Comparison of ENCODE assay signal across 8 cellular contexts in the genomic region with DNA sequence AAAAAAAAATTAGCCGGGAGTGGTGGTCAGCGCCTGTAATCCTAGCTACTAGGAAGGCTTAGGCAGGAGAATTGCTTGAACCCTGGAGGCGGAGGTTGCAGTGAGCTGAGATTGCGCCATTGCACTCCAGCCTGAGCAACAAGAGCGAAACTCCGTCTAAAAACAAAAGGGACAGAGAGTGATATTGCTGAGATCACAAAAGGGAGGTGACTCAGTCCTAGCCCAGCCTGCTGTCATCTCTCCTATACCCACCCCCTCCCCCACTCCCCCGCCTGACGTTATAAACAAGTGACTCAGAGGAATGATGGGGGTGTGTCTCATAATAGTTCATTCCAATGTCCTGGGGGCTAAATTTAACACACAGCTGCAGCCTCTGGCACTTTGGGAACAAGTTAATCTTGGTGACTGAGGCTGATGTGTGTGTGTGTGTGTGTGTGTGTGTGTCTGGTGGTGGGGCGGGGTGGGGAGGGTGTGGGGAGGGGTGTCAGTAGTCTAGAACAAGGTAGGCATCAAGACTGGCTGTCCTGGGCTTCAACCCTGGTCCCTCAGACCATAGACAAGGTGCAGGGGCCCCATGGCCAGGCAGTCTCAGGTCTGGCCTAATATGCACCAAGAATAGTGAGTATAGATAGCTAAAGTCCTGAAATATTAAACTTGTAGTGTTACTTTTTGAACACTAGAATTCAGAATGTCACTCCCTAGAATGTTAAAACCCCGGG. TPM values are rescaled to one million over a fixed set of nuclear protein-coding genes. Genes with fewer than 3 reads are reported as not detected.
DNase-seq lines count a peak whose midpoint lies in the region; ATAC-seq and TF ChIP-seq lines count a peak whose summit lies in the region.

No MANE protein-coding gene starts in this region.

- H3K36me3 Mint-ChIP-seq in activated CD8-positive, alpha-beta memory T cell treated with anti-CD3 and anti-CD28 coated beads, Interleukin-2, amount 10 ng/mL, durations not matched to agents 7 days and 5 days = no peaks in the 10 kb centered on the region
- H3K36me3 Mint-ChIP-seq in WTC11 = no peaks in the 10 kb centered on the region

- no peak overlapping the region for H3K4me3 ChIP-seq in foreskin fibroblast (ENCODE audit: low read depth in 1 of 2, low read length in 2 of 2)

- peaks cover 7% of the 10 kb centered on the region for H3K4me1 Mint-ChIP-seq in activated CD8-positive, alpha-beta memory T cell treated with anti-CD3 and anti-CD28 coated beads, Interleukin-2, amount 10 ng/mL, durations not matched to agents 7 days and 5 days
- peaks cover 7% of the 10 kb centered on the region for H3K4me1 Mint-ChIP-seq in WTC11

- CTCF ChIA-PET in activated CD8-positive, alpha-beta memory T cell treated with anti-CD3 and anti-CD28 coated beads, Interleukin-2, amount 10 ng/mL, durations not matched to agents 7 days and 5 days (lab: Charles Lee) = no interaction called here
- CTCF ChIA-PET in WTC11 (lab: Charles Lee) = interaction anchor here (0.7 to 1.2 kb wide), 4 partner anchors 15 to 148 kb away, joined by 3 to 4 read pairs (median 3); no protein-coding TSS in a partner anchor

- peak; percentile 70 for ATAC-seq in activated CD8-positive, alpha-beta memory T cell treated with anti-CD3 and anti-CD28 coated beads, Interleukin-2, amount 10 ng/mL, durations not matched to agents 7 days and 5 days
- ATAC-seq in WTC11 (no peak), GM21619 (IDR thresholded peaks at IDR 0.05; ENCODE audit: unreplicated experiment) (no peak)

- POLR2A ChIA-PET in WTC11 (lab: Charles Lee) = no interaction called here

- peak; percentile 53 for DNase-seq in activated CD8-positive, alpha-beta memory T cell treated with anti-CD3 and anti-CD28 coated beads, Interleukin-2, amount 10 ng/mL, durations not matched to agents 7 days and 5 days
- DNase-seq in activated CD8-positive, alpha-beta memory T cell treated with anti-CD3 and anti-CD28 coated beads for 24 hours = no peak
- DNase-seq in WTC11 (ENCODE audit: low spot score) (no peak), foreskin fibroblast (peak; percentile 94 to 95), renal cortical epithelial cell (ENCODE audit: low read depth) (peak; percentile 94), GM19240 (ENCODE audit: insufficient read length, low spot score) (no peak), NCI-H446 treated with DMSO at 0.1 percent for 48 hours (lab: John Stamatoyannopoulos, UW) (no peak)

- H3K4me3 Mint-ChIP-seq in activated CD8-positive, alpha-beta memory T cell treated with anti-CD3 and anti-CD28 coated beads, Interleukin-2, amount 10 ng/mL, durations not matched to agents 7 days and 5 days = no peak overlapping the region
- no peak overlapping the region for H3K4me3 Mint-ChIP-seq in WTC11

- H3K27ac Mint-ChIP-seq in activated CD8-positive, alpha-beta memory T cell treated with anti-CD3 and anti-CD28 coated beads, Interleukin-2, amount 10 ng/mL, durations not matched to agents 7 days and 5 days = no peak overlapping the region
- H3K27ac Mint-ChIP-seq in WTC11 = no peak overlapping the region

- TF ChIP-seq CTCF in WTC11 (IDR thresholded peaks at IDR 0.05) (no peak), foreskin fibroblast (IDR thresholded peaks at IDR 0.05; ENCODE audit: low read depth, low read length) (no peak)

- H3K9me3 Mint-ChIP-seq in activated CD8-positive, alpha-beta memory T cell treated with anti-CD3 and anti-CD28 coated beads, Interleukin-2, amount 10 ng/mL, durations not matched to agents 7 days and 5 days (ENCODE audit: low read depth) = no peaks in the 10 kb centered on the region
- H3K9me3 Mint-ChIP-seq in WTC11 = no peaks in the 10 kb centered on the region

- peaks cover 36% of the 10 kb centered on the region for H3K27me3 Mint-ChIP-seq in activated CD8-positive, alpha-beta memory T cell treated with anti-CD3 and anti-CD28 coated beads, Interleukin-2, amount 10 ng/mL, durations not matched to agents 7 days and 5 days
- no peaks in the 10 kb centered on the region; the same call in none of the 2 replicates for H3K27me3 Mint-ChIP-seq in WTC11 (ENCODE audit: low read depth)

TF ChIP-seq in WTC11, 78 proteins besides CTCF, POLR2A, EP300 and RAD21:
- TF ChIP-seq GABPB1 (CRISPR knock-in tag; IDR thresholded peaks at IDR 0.05) (0 out of 2 replicates have a peak, but pooled peaks have one; percentile 24), JUN (CRISPR knock-in tag; IDR thresholded peaks at IDR 0.05) (no peak)

RNA-seq across cellular contexts. Expression of gene KLHL40, which starts 1.3 kb away (rescaled TPM):
- total RNA-seq in activated CD8-positive, alpha-beta memory T cell treated with anti-CD3 and anti-CD28 coated beads, Interleukin-2, amount 10 ng/mL, durations not matched to agents 7 days and 5 days = not detected
- total RNA-seq in WTC11 (2021) (not detected in 3 replicates), renal cortical epithelial cell (not detected in 2 replicates)

RNA-seq across cellular contexts. Expression of gene HHATL, which starts 18.6 kb away (rescaled TPM):
- total RNA-seq in activated CD8-positive, alpha-beta memory T cell treated with anti-CD3 and anti-CD28 coated beads, Interleukin-2, amount 10 ng/mL, durations not matched to agents 7 days and 5 days = not detected
- total RNA-seq in WTC11 (2021) = 0.21 to 0.92 TPM (median 0.60 TPM) in 3 replicates
- not detected in 2 replicates for total RNA-seq in renal cortical epithelial cell

RNA-seq across cellular contexts. Expression of gene ZBTB47, which starts 30.5 kb away (rescaled TPM):
- total RNA-seq in activated CD8-positive, alpha-beta memory T cell treated with anti-CD3 and anti-CD28 coated beads, Interleukin-2, amount 10 ng/mL, durations not matched to agents 7 days and 5 days = under 1 TPM; 0.41 to 0.56 TPM
- total RNA-seq in WTC11 (2021) (5.2 to 5.9 TPM (median 5.6 TPM) in 3 replicates), renal cortical epithelial cell (16.7 and 39.2 TPM in 2 replicates)

Comparison
In these comparisons a context has a peak if more than half of its experiments do, and no peak if none do; other contexts are left out.
1. DNase-seq: peak in activated CD8-positive, alpha-beta memory T cell treated with anti-CD3 and anti-CD28 coated beads, Interleukin-2, amount 10 ng/mL, durations not matched to agents 7 days and 5 days (single experiment), foreskin fibroblast (2 of 2) and renal cortical epithelial cell (single experiment); none in activated CD8-positive, alpha-beta memory T cell treated with anti-CD3 and anti-CD28 coated beads for 24 hours (single experiment), WTC11 (single experiment), GM19240 (single experiment) and NCI-H446 treated with DMSO at 0.1 percent for 48 hours (single experiment).